8 cellular contexts compared by ENCODE assay signal in the genomic region with DNA sequence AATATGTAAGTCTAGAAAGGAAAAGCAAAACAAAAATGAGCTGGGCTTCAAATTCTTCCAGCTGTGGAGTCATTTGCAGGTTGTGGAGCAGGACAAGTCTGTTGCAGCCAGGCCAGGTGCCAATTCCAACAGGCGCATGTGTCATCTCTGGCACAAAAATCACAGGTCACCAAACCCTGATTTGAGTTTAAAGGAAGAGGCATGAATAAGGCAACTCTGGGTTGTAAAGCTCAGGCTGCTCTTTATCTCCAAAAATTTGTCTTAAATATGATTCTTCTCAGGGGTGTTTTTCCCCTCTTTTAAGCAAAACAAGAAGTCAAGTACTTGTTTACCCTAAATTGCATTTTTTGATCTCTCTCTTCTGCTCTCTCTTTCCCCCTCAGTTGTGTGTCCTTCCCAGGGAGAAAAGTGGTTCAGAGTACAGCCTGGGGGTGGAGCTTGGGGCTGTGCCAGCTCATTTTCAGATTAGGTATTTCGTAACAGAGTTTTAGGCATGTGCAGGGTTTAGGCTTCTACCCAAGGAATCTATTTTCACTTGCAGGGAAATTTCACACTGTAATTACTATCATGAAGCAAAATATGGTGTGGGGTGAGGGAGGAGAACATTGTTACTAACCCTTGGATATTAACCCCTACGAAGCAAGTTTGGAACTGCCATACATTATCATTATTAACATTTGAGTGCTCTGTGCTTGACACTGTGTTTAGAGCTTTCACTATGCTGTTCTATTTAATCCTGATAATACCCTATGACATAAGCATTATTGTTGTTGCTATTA. TPM values are rescaled to one million over a fixed set of nuclear protein-coding genes. Genes with fewer than 3 reads are reported as not detected.
DNase-seq lines count a peak whose midpoint lies in the region; ATAC-seq, FAIRE-seq and TF ChIP-seq lines count a peak whose summit lies in the region.

No MANE protein-coding gene starts in this region.

- TF ChIP-seq CTCF in breast epithelium (IDR thresholded peaks at IDR 0.05) (no peak), HepG2 (CRISPR knock-in tag; IDR thresholded peaks at IDR 0.05) (no peak)

- H3K79me2 ChIP-seq in HepG2 (ENCODE audit: insufficient read depth, low read length), result no peaks in the 10 kb centered on the region

- peak overlapping the region; percentile 0 for H2AFZ ChIP-seq in HepG2 (ENCODE audit: low read length)

- intact Hi-C loops in breast epithelium (cut with DNase I; ENCODE audit: low total_unique reads) (no loop called here), HepG2 (cut with micrococcal nuclease; ENCODE audit: unreplicated experiment) (no loop called here)

- H3K27ac ChIP-seq in breast epithelium (peak overlapping the region; percentile 58 to 71), HepG2 (ENCODE audit: extremely low read length, insufficient read depth, low read length) (peak overlapping the region; percentile 66)

- H3K27me3 ChIP-seq in breast epithelium, result no peaks in the 10 kb centered on the region
- no peaks in the 10 kb centered on the region for H3K27me3 ChIP-seq in HepG2 (ENCODE audit: control insufficient read depth in 1 of 2, insufficient read depth in 2 of 2, low read length in 2 of 2)

- in situ Hi-C loops in HepG2 (cut with HindIII; ENCODE audit: extremely low pct_ligation_motif_present, low pct_unique_long_range_greater_than_20kb), result no loop called here

- peak overlapping the region; percentile 23 to 52 for H3K27ac Mint-ChIP-seq in T-cell

- H3K9me3 Mint-ChIP-seq in T-cell, result no peaks in the 10 kb centered on the region

- peak overlapping the region; percentile 61 for H3K4me2 ChIP-seq in HepG2 (ENCODE audit: low read depth, low read length)

- H3K4me3 Mint-ChIP-seq in T-cell, result peak overlapping the region in 1 of 3 donors; percentile 28

- H3K4me1 Mint-ChIP-seq in T-cell, result peaks cover 28 to 39% (median 34%) of the 10 kb centered on the region in 3 donors

- CTCF ChIA-PET in T-cell (lab: Charles Lee), result interaction anchor here (0.5 to 1.0 kb wide), 5 partner anchors 109 to 223 kb away, joined by 3 to 4 read pairs (median 3); no protein-coding TSS in a partner anchor
- CTCF ChIA-PET in HepG2 (lab: Yijun Ruan, JAX; ENCODE audit: low intra/inter-chr PET ratio, low total read pairs), result no interaction called here

- under 1% methylated on average over 3 of the region's 3 CpGs for WGBS in HepG2 (ENCODE audit: low lambda C conversion rate)

- H3K27me3 Mint-ChIP-seq in T-cell, result no peaks in the 10 kb centered on the region

- peak overlapping the region; percentile 12 for H3K9ac ChIP-seq in HepG2 (ENCODE audit: insufficient read depth, low read depth, low read length)

- H3K4me3 ChIP-seq in breast epithelium (peak overlapping the region in 1 of 3 donors; percentile 1), HepG2 (replicated peaks in 1 of 3; ENCODE audit: insufficient read depth in 1 of 3, low read depth in 2 of 3, low read length in 3 of 3) (peak overlapping the region; percentile 2 to 47 (median 6); a peak in 2 of 6 replicates)

- H3K36me3 ChIP-seq in breast epithelium (no peaks in the 10 kb centered on the region), HepG2 (replicated peaks in 1 of 2; ENCODE audit: control insufficient read depth in 1 of 2, insufficient read depth in 2 of 2, low read length in 2 of 2) (no peaks in the 10 kb centered on the region)

- no peaks in the 10 kb centered on the region for H4K20me1 ChIP-seq in HepG2 (ENCODE audit: insufficient read depth, low read length)

- DNase-seq in GM04504 (ENCODE audit: low read depth), result peak; percentile 47
- peak; percentile 23 to 73 (median 48) for DNase-seq in NCI-H1417 (lab: John Stamatoyannopoulos, UW)
- peak in 28 of 34 experiments; percentile 8 to 60 (median 34) for DNase-seq in T-cell
- peak; percentile 74 to 85 for DNase-seq in breast epithelium (ENCODE audit: low spot score in 2 of 2)
- peak; percentile 93 for DNase-seq in HepG2 (ENCODE audit: low spot score)
- DNase-seq in stimulated activated CD8-positive, alpha-beta memory T cell treated with anti-CD3 and anti-CD28 coated beads, Interleukin-4, amount 100 ng/mL, for 4 hours (ENCODE audit: low read depth in 2 of 2, low spot score in 1 of 2), result peak; percentile 17 to 21

- no peaks in the 10 kb centered on the region for H3K9me3 ChIP-seq in breast epithelium
- no peaks in the 10 kb centered on the region for H3K9me3 ChIP-seq in HepG2 (ENCODE audit: low read length)

- TSS peak; percentile 95 for BruUV-seq in HepG2 (replicated peaks; lab: Mats Ljungman, UMichigan)

- H3K4me1 ChIP-seq in breast epithelium (peaks cover 0 to 11% of the 10 kb centered on the region in 2 donors), HepG2 (ENCODE audit: insufficient read depth, low read length) (peaks cover 44% of the 10 kb centered on the region)

- ATAC-seq in T-cell (replicated peaks in 1 of 4) (peak; percentile 58 to 68 (median 64)), HepG2 (peak; percentile 92), GM18858 (IDR thresholded peaks at IDR 0.05; ENCODE audit: unreplicated experiment) (no peak), GM19035 (IDR thresholded peaks at IDR 0.05; ENCODE audit: unreplicated experiment) (no peak)

- no peaks in the 10 kb centered on the region for H3K36me3 Mint-ChIP-seq in T-cell

- POLR2A ChIA-PET in T-cell (lab: Charles Lee), result interaction anchor here (0.5 to 1.0 kb wide), 6 partner anchors 9 to 74 kb away, joined by 3 to 17 read pairs (median 4); partner anchors contain the start of gene NCOA3 (in 1 of the 2)
- POLR2A ChIA-PET in HepG2 (lab: Yijun Ruan, JAX), result interaction anchor here (0.8 to 2.8 kb wide), 12 partner anchors 9 to 137 kb away, joined by 3 to 89 read pairs (median 5); partner anchors contain the start of genes NCOA3 and ZMYND8

- peak; percentile 98 for FAIRE-seq in HepG2 (lab: Jason Lieb, UNC)

- no peak for TF ChIP-seq RAD21 in HepG2 (CRISPR knock-in tag; IDR thresholded peaks at IDR 0.05)

- peak; percentile 15 to 84; a peak in 2 of 4 replicates for TF ChIP-seq EP300 in HepG2 (IDR thresholded peaks at IDR 0.05; ENCODE audit: low read depth in 2 of 2, low read length in 2 of 2)
- peak; percentile 56 for TF ChIP-seq EP300 in HepG2 (CRISPR knock-in tag; IDR thresholded peaks at IDR 0.05; ENCODE audit: borderline replicate concordance)

- TF ChIP-seq POLR2A in breast epithelium (IDR thresholded peaks at IDR 0.05) (no peak), HepG2 (IDR thresholded peaks at IDR 0.05; ENCODE audit: insufficient read depth in 1 of 2, low read depth in 2 of 2, low read length in 2 of 2) (peak; percentile 40 to 51; a peak in 1 of 4 replicates)

TF ChIP-seq in HepG2, 621 proteins besides CTCF, POLR2A, EP300 and RAD21 (continues in another document):
- TF ChIP-seq MYC (CRISPR knock-in tag; IDR thresholded peaks at IDR 0.05; ENCODE audit: borderline replicate concordance) (peak; percentile 59; the same call in 1 of the 2 replicates), TBL1XR1 (IDR thresholded peaks at IDR 0.05; ENCODE audit: borderline replicate concordance, low read length, partially characterized antibody) (no peak), ZNF382 (CRISPR knock-in tag; IDR thresholded peaks at IDR 0.05; ENCODE audit: borderline replicate concordance) (no peak), NR2F1 (CRISPR knock-in tag; IDR thresholded peaks at IDR 0.05) (peak in 1 of 2 experiments; percentile 18; a peak in 1 of 4 replicates), PAWR (CRISPR knock-in tag; IDR thresholded peaks at IDR 0.05; ENCODE audit: borderline replicate concordance) (no peak), ZNF652 (CRISPR knock-in tag; IDR thresholded peaks at IDR 0.05; ENCODE audit: borderline replicate concordance, low read depth) (peak; percentile 91), GABPA (IDR thresholded peaks at IDR 0.05; ENCODE audit: low read depth, low read length) (no peak), GABPA (CRISPR knock-in tag; IDR thresholded peaks at IDR 0.05; ENCODE audit: low read depth) (peak; percentile 41; the same call in 1 of the 2 replicates)

RNA-seq across cellular contexts. Expression of gene NCOA3, which starts 8.3 kb away (rescaled TPM):
- total RNA-seq in T-cell (10 to 100 TPM; 64.4 to 89.2 (median 68.9) TPM), breast epithelium (10 to 100 TPM; 40.6 to 57.1 (median 45.1) TPM), HepG2 (2016; rRNA removed; fragmentation: Illumina TruSeq; extraction: Trizol) (56.8 and 76.2 TPM in 2 replicates)
- total RNA-seq in HepG2 (2016; cell fraction: cytosol; rRNA removed; fragmentation: Illumina TruSeq; extraction: Trizol; ENCODE audit: low read depth), result 30.2 and 36.5 TPM in 2 replicates
- total RNA-seq in HepG2 (2016; cell fraction: insoluble cytoplasmic fraction; rRNA removed; fragmentation: Illumina TruSeq; extraction: Trizol), result 56.0 and 74.0 TPM in 2 replicates
- total RNA-seq in HepG2 (2016; cell fraction: membrane; rRNA removed; fragmentation: Illumina TruSeq; extraction: Trizol), result 34.2 and 36.7 TPM in 2 replicates
- 59.3 and 64.3 TPM in 2 replicates for total RNA-seq in HepG2 (2016; cell fraction: nucleus; rRNA removed; fragmentation: Illumina TruSeq; extraction: Trizol)
- 25.0 and 35.0 TPM in 2 replicates for polyA plus RNA-seq in HepG2 (2011; rRNA removed)
- 17.2 and 18.9 TPM in 2 replicates for polyA plus RNA-seq in HepG2 (2011; cell fraction: cytosol; rRNA removed)
- 36.9 and 40.6 TPM in 2 replicates for polyA plus RNA-seq in HepG2 (2011; cell fraction: nucleus; rRNA removed)
- polyA plus RNA-seq in HepG2 (2012), result 22.6 and 26.9 TPM in 2 replicates
- 2.0 and 2.4 TPM in 2 replicates for polyA plus RNA-seq in HepG2 (2016; cell fraction: cytosol; fragmentation: Illumina TruSeq; extraction: Trizol; ENCODE audit: low read depth)
- polyA plus RNA-seq in HepG2 (2016; cell fraction: insoluble cytoplasmic fraction; fragmentation: Illumina TruSeq; extraction: Trizol; ENCODE audit: low read depth), result 40.1 and 40.4 TPM in 2 replicates
- 5.5 and 5.7 TPM in 2 replicates for polyA plus RNA-seq in HepG2 (2016; cell fraction: membrane; fragmentation: Illumina TruSeq; extraction: Trizol; ENCODE audit: low read depth)
- polyA plus RNA-seq in HepG2 (2016; cell fraction: nucleus; fragmentation: Illumina TruSeq; extraction: Trizol; ENCODE audit: insufficient read depth, low read depth), result 53.5 and 57.7 TPM in 2 replicates
- polyA minus RNA-seq in HepG2 (2011; rRNA and poly(A)+ RNA removed; ENCODE audit: low replicate concordance), result 49.8 and 56.6 TPM in 2 replicates
- polyA minus RNA-seq in HepG2 (2011; cell fraction: cytosol; rRNA and poly(A)+ RNA removed), result 41.6 and 42.5 TPM in 2 replicates
- polyA minus RNA-seq in HepG2 (2011; cell fraction: nucleus; rRNA and poly(A)+ RNA removed), result 75.8 and 76.3 TPM in 2 replicates

Comparison
In these comparisons a context has a peak if more than half of its experiments do, and no peak if none do; other contexts are left out.
1. DNase-seq: peak in every context shown above with its lines; median percentile 93 in HepG2; 80 in breast epithelium; 48 in NCI-H1417; 47 in GM04504; 34 in T-cell; 19 in stimulated activated CD8-positive, alpha-beta memory T cell treated with anti-CD3 and anti-CD28 coated beads, Interleukin-4, amount 100 ng/mL, for 4 hours.
2. ATAC-seq: peak in T-cell (4 of 4) and HepG2 (single experiment); none in GM18858 (single experiment) and GM19035 (single experiment).